19 cellular contexts compared by ENCODE assay signal in genomic region chr4:141254326-141254725, GRCh38. TPM values are rescaled to one million over a fixed set of nuclear protein-coding genes. Genes with fewer than 3 reads are reported as not detected.
DNase-seq lines count a peak whose midpoint lies in the region; ATAC-seq and TF ChIP-seq lines count a peak whose summit lies in the region.
"Had no signal": no experiment of that assay in that cellular context is flagged by ENCODE, and none has a peak within 500 bp of the region (broad histone marks: within the 10 kb centered on the region; RNA-seq: fewer than 3 reads in every experiment).

No MANE protein-coding gene starts in this region.

- no peak overlapping the region for H2AFZ ChIP-seq in Loucy (ENCODE audit: low read length)

- no peak overlapping the region for H3K9ac ChIP-seq in Loucy (ENCODE audit: low read depth, low read length, poor library complexity, severe bottlenecking)
- H3K9ac ChIP-seq: BLaER1 treated with 17β-estradiol and CSF1 and Interleukin-3, amounts not matched to agents 10 nM and 100 nM had no signal

- H3K27me3 Mint-ChIP-seq in type B pancreatic cell = no peaks in the 10 kb centered on the region
- H3K27me3 Mint-ChIP-seq in T-cell = peaks cover 17 to 20% of the 10 kb centered on the region in 2 donors

- H3K9me2 ChIP-seq in Loucy (replicated peaks; ENCODE audit: low read depth, low read length) = no peaks in the 10 kb centered on the region

- H3K9me3 ChIP-seq in Loucy (ENCODE audit: insufficient read depth, low read depth, low read length) = no peaks in the 10 kb centered on the region
- H3K9me3 ChIP-seq: stomach had no signal

- no peaks in the 10 kb centered on the region for H3K79me2 ChIP-seq in Loucy (ENCODE audit: insufficient read depth, low read length)

- H3K4me3 ChIP-seq in Loucy (ENCODE audit: low read length, poor library complexity, severe bottlenecking) (no peak overlapping the region), choroid plexus epithelial cell (ENCODE audit: low read depth, low read length) (no peak overlapping the region)
- H3K4me3 ChIP-seq: BLaER1 treated with 17β-estradiol and CSF1 and Interleukin-3, amounts not matched to agents 10 nM and 100 nM; stomach; upper lobe of right lung had no signal

- no peaks in the 10 kb centered on the region for H3K4me1 ChIP-seq in Loucy (ENCODE audit: insufficient read depth, low read length, poor library complexity, severe bottlenecking)
- H3K4me1 ChIP-seq: stomach, upper lobe of right lung had no signal

- H3K4me2 ChIP-seq in Loucy (ENCODE audit: low read depth, low read length, poor library complexity, severe bottlenecking) = no peak overlapping the region
- H3K4me2 ChIP-seq: BLaER1 treated with 17β-estradiol and CSF1 and Interleukin-3, amounts not matched to agents 10 nM and 100 nM had no signal

- DNase-seq in NCI-H82 (lab: John Stamatoyannopoulos, UW) = peak; percentile 19
- no peak for DNase-seq in NCI-H82 treated with DMSO at 0.1 percent for 48 hours (lab: John Stamatoyannopoulos, UW; ENCODE audit: unreplicated experiment)
- DNase-seq in choroid plexus epithelial cell (ENCODE audit: low read depth) = no peak
- DNase-seq in type B pancreatic cell (ENCODE audit: extremely low spot score, unreplicated experiment) = no peak
- no peak for DNase-seq in T-cell
- no peak for DNase-seq in NCI-H2171 (lab: John Stamatoyannopoulos, UW)
- DNase-seq in islet precursor cell = no peak
- DNase-seq: activated effector memory CD4-positive, alpha-beta T cell treated with Interleukin-2 at 50 U/mL for 16 hours; amniotic stem cell; left cardiac atrium; NCI-H446; SHP77; stomach; upper lobe of right lung had no signal

- CTCF ChIA-PET in T-cell (lab: Charles Lee) = no interaction called here

- H3K9me3 Mint-ChIP-seq in type B pancreatic cell (no peaks in the 10 kb centered on the region), T-cell (no peaks in the 10 kb centered on the region)
- H3K9me3 Mint-ChIP-seq: central memory CD8-positive, alpha-beta T cell; T-helper 1 cell treated with Interleukin-12 subunit alpha and Interleukin-12 subunit beta and Interleukin-4 antibody, amounts not matched to agents 30 μg/mL and 1 μg/mL, for 36 hours had no signal

- H3K27ac Mint-ChIP-seq in type B pancreatic cell (no peak overlapping the region), T-cell (no peak overlapping the region)
- H3K27ac Mint-ChIP-seq: T-helper 1 cell treated with Interleukin-12 subunit alpha and Interleukin-12 subunit beta and Interleukin-4 antibody, amounts not matched to agents 30 μg/mL and 1 μg/mL, for 36 hours had no signal

- H3K4me3 Mint-ChIP-seq in type B pancreatic cell (no peak overlapping the region), T-cell (no peak overlapping the region)
- H3K4me3 Mint-ChIP-seq: central memory CD8-positive, alpha-beta T cell; T-helper 1 cell treated with Interleukin-12 subunit alpha and Interleukin-12 subunit beta and Interleukin-4 antibody, amounts not matched to agents 30 μg/mL and 1 μg/mL, for 36 hours had no signal

- POLR2A ChIA-PET in T-cell (lab: Charles Lee) = no interaction called here

- no peaks in the 10 kb centered on the region for H3K36me3 ChIP-seq in Loucy (ENCODE audit: insufficient read depth, low read length)
- H3K36me3 ChIP-seq: BLaER1 treated with 17β-estradiol and CSF1 and Interleukin-3, amounts not matched to agents 10 nM and 100 nM; stomach; upper lobe of right lung had no signal

- H3K36me3 Mint-ChIP-seq in type B pancreatic cell = no peaks in the 10 kb centered on the region
- no peaks in the 10 kb centered on the region for H3K36me3 Mint-ChIP-seq in T-cell

- H3F3A ChIP-seq in Loucy (ENCODE audit: low read depth) = no peaks in the 10 kb centered on the region

- TF ChIP-seq CTCF in Loucy (conservative IDR thresholded peaks at IDR 0.05; ENCODE audit: low read length) (peak; percentile 52), choroid plexus epithelial cell (conservative IDR thresholded peaks at IDR 0.05; ENCODE audit: low read depth, low read length) (peak; percentile 26), type B pancreatic cell (conservative IDR thresholded peaks at IDR 0.05) (peak; percentile 26)

- ATAC-seq in T-cell (replicated peaks in 1 of 4) = no peak
- ATAC-seq: sciatic nerve, upper lobe of right lung had no signal

- H4K20me1 ChIP-seq in Loucy (ENCODE audit: insufficient read depth, low read length, poor library complexity, severe bottlenecking) = no peaks in the 10 kb centered on the region
- H4K20me1 ChIP-seq: BLaER1 treated with 17β-estradiol and CSF1 and Interleukin-3, amounts not matched to agents 10 nM and 100 nM had no signal

- H3K27me3 ChIP-seq in Loucy (ENCODE audit: insufficient read depth, low read length, poor library complexity, severe bottlenecking) = no peaks in the 10 kb centered on the region
- H3K27me3 ChIP-seq: BLaER1 treated with 17β-estradiol and CSF1 and Interleukin-3, amounts not matched to agents 10 nM and 100 nM; upper lobe of right lung had no signal

- H3K4me1 Mint-ChIP-seq in type B pancreatic cell (ENCODE audit: unreplicated experiment) = peaks cover 4% of the 10 kb centered on the region
- H3K4me1 Mint-ChIP-seq in T-cell = no peaks in the 10 kb centered on the region
- H3K4me1 Mint-ChIP-seq: central memory CD8-positive, alpha-beta T cell had no signal

RNA-seq across cellular contexts. Expression of gene ZNF330, which starts 33.6 kb away (rescaled TPM):
- total RNA-seq in type B pancreatic cell (ENCODE audit: low replicate concordance) = 35.4 and 42.2 TPM in 2 replicates
- 10 to 100 TPM; 31.4 to 41.5 (median 37.9) TPM for total RNA-seq in T-cell
